Comparison of ENCODE assay signal across 21 cellular contexts in the genomic region with DNA sequence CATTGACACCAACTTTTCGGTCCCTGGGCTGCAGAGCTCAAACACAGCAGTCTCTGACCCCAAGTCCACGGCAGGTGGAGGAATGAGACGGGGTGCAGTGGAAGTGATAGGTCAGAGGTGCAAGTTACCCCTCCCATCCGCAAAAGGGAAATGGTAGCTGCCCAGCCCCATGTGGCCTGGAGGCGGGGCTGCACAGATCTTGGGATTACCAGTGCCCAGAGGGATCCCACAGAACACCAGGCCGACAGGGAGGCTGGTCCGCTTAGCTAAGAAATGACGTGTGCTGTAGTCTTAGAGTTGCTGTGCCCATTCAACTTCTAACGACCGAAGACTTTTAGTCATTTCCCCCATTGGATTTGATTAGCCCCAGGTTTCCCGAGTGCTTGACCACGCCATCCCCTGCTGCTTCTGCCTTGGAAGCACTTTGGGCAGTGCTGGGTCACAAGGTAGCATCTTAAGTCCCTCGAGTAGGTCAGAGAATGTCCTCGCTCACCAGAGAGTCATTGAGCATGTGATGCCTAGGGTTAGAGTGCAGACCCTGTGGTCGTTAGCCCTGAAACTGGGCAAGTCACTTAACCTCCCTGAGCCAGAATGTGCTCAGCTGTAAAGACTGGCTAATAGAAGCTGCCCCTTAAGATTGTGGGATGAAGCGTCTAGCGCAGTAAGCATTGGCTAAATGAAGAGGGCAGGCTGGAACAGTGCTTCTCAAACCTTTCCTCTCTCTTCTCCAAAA. TPM values are rescaled to one million over a fixed set of nuclear protein-coding genes. Genes with fewer than 3 reads are reported as not detected.
DNase-seq lines count a peak whose midpoint lies in the region; ATAC-seq, FAIRE-seq and TF ChIP-seq lines count a peak whose summit lies in the region.
"Had no signal": no experiment of that assay in that cellular context is flagged by ENCODE, and none has a peak within 500 bp of the region (broad histone marks: within the 10 kb centered on the region; RNA-seq: fewer than 3 reads in every experiment).

No MANE protein-coding gene starts in this region.

- H3K9me3 ChIP-seq in HUES6 (ENCODE audit: control insufficient read depth, insufficient read depth, low read depth, low read length): no peaks in the 10 kb centered on the region
- no peaks in the 10 kb centered on the region for H3K9me3 ChIP-seq in duodenal mucosa (ENCODE audit: control insufficient read depth in 1 of 2, low read length in 2 of 2)
- H3K9me3 ChIP-seq in mucosa of rectum (ENCODE audit: control insufficient read depth in 2 of 2, low read length in 2 of 2): no peaks in the 10 kb centered on the region
- no peaks in the 10 kb centered on the region for H3K9me3 ChIP-seq in small intestine (ENCODE audit: control insufficient read depth, low read depth)
- H3K9me3 ChIP-seq in lower lobe of right lung: no peaks in the 10 kb centered on the region
- H3K9me3 ChIP-seq: A549 had no signal

- WGBS in small intestine, 3 donors: 64 to 79% (median 73%) methylated on average over 17 of the region's 17 CpGs

- H3K4me1 ChIP-seq in HUES6 (ENCODE audit: control insufficient read depth, insufficient read depth, low read length): peaks cover 12% of the 10 kb centered on the region
- peaks cover 29 to 60% of the 10 kb centered on the region in 2 donors for H3K4me1 ChIP-seq in duodenal mucosa (ENCODE audit: control insufficient read depth in 1 of 2, insufficient read depth in 2 of 2, low read length in 2 of 2)
- peaks cover 10 to 24% of the 10 kb centered on the region in 2 donors for H3K4me1 ChIP-seq in mucosa of rectum (ENCODE audit: control insufficient read depth in 2 of 2, insufficient read depth in 2 of 2, low read length in 2 of 2)
- H3K4me1 ChIP-seq in small intestine (ENCODE audit: control insufficient read depth in 2 of 2, insufficient read depth in 1 of 2, low read depth in 1 of 2, low read length in 1 of 2): peaks cover 4 to 9% of the 10 kb centered on the region in 2 donors
- H3K4me1 ChIP-seq in lower lobe of right lung: no peaks in the 10 kb centered on the region
- H3K4me1 ChIP-seq: A549 had no signal

- DNase-seq in small intestine (no peak), NCI-H446 (lab: John Stamatoyannopoulos, UW) (no peak), lower lobe of right lung (no peak), C1 segment of cervical spinal cord (lab: John Stamatoyannopoulos, UW) (no peak)
- DNase-seq in activated CD8-positive, alpha-beta memory T cell treated with anti-CD3 and anti-CD28 coated beads, Interleukin-2, amount 50 U/mL, for 4 hours: no peak
- DNase-seq: CD4-positive, alpha-beta memory T cell; EL; NCI-H1417 treated with DMSO at 0.1 percent for 48 hours; NCI-H187 treated with DMSO at 0.1 percent for 48 hours; NCI-H2227 treated with DMSO at 0.1 percent for 48 hours; NCI-H524 treated with DMSO at 0.1 percent for 48 hours; PC-3 had no signal

- H3K27me3 ChIP-seq in HUES6 (ENCODE audit: control insufficient read depth, insufficient read depth, low read length): peaks cover 36% of the 10 kb centered on the region
- H3K27me3 ChIP-seq in duodenal mucosa (ENCODE audit: control insufficient read depth in 1 of 2, insufficient read depth in 2 of 2, low read length in 2 of 2): no peaks in the 10 kb centered on the region
- H3K27me3 ChIP-seq in mucosa of rectum (ENCODE audit: control insufficient read depth in 2 of 2, insufficient read depth in 2 of 2, low read length in 2 of 2): no peaks in the 10 kb centered on the region
- H3K27me3 ChIP-seq in small intestine (ENCODE audit: control insufficient read depth in 2 of 2, insufficient read depth in 2 of 2, low read length in 2 of 2): no peaks in the 10 kb centered on the region
- no peaks in the 10 kb centered on the region for H3K27me3 ChIP-seq in lower lobe of right lung (ENCODE audit: low read depth)

- intact Hi-C loops in lower lobe of right lung (cut with DNase I): no loop called here

- no peak for FAIRE-seq in small intestine (lab: Jason Lieb, UNC)
- FAIRE-seq: A549, GM12892, GM18507 had no signal

- ATAC-seq in lower lobe of right lung: no peak
- ATAC-seq: PC-3 had no signal

- no peak for TF ChIP-seq CTCF in lower lobe of right lung (IDR thresholded peaks at IDR 0.05)

- no peak overlapping the region for H3K27ac ChIP-seq in HUES6 (ENCODE audit: low read depth, low read length)
- peak overlapping the region; percentile 64 for H3K27ac ChIP-seq in duodenal mucosa (ENCODE audit: low read depth, low read length)
- H3K27ac ChIP-seq in mucosa of rectum (ENCODE audit: low read depth in 2 of 2, low read length in 2 of 2): peak overlapping the region; percentile 58 to 79
- H3K27ac ChIP-seq in small intestine (ENCODE audit: low read depth in 1 of 2, low read length in 1 of 2): peak overlapping the region; percentile 15 to 72
- no peak overlapping the region for H3K27ac ChIP-seq in lower lobe of right lung
- H3K27ac ChIP-seq: A549, KMS-11 had no signal

- H3K36me3 ChIP-seq in HUES6 (ENCODE audit: control insufficient read depth, insufficient read depth, low read length) (peaks cover 46% of the 10 kb centered on the region), duodenal mucosa (ENCODE audit: control insufficient read depth in 1 of 2, insufficient read depth in 2 of 2, low read length in 2 of 2) (peaks cover 9 to 43% of the 10 kb centered on the region in 2 donors), mucosa of rectum (ENCODE audit: control insufficient read depth in 2 of 2, insufficient read depth in 2 of 2, low read length in 2 of 2) (peaks cover 18 to 30% of the 10 kb centered on the region in 2 donors), small intestine (ENCODE audit: control insufficient read depth in 2 of 2, insufficient read depth in 2 of 2, low read length in 2 of 2) (peaks cover 2 to 7% of the 10 kb centered on the region in 2 donors), lower lobe of right lung (peaks cover 51% of the 10 kb centered on the region)

- H3K4me3 ChIP-seq in HUES6 (ENCODE audit: low read depth, low read length): peak overlapping the region; percentile 40; the same call in 1 of the 2 replicates
- peak overlapping the region; percentile 21 to 47 for H3K4me3 ChIP-seq in duodenal mucosa (ENCODE audit: low read depth in 1 of 2, low read length in 2 of 2)
- H3K4me3 ChIP-seq in mucosa of rectum (ENCODE audit: low read length in 2 of 2): peak overlapping the region; percentile 60 to 65
- no peak overlapping the region for H3K4me3 ChIP-seq in small intestine (ENCODE audit: low read depth in 1 of 2, low read length in 2 of 2)
- H3K4me3 ChIP-seq in lower lobe of right lung: no peak overlapping the region
- H3K4me3 ChIP-seq: A549 had no signal

- no peak overlapping the region for H3K9ac ChIP-seq in HUES6 (ENCODE audit: low read length)
- peak overlapping the region; percentile 28 to 48 for H3K9ac ChIP-seq in duodenal mucosa (ENCODE audit: low read depth in 1 of 2, low read length in 2 of 2)
- peak overlapping the region in 1 of 2 donors; percentile 14 for H3K9ac ChIP-seq in mucosa of rectum (ENCODE audit: low read depth in 1 of 2, low read length in 2 of 2)
- H3K9ac ChIP-seq: KMS-11 had no signal

RNA-seq across cellular contexts. Expression of a gene that starts 4.3 kb away (rescaled TPM):
- polyA plus RNA-seq in small intestine: 1 to 10 TPM in 2 of 3 donors, under 1 TPM in 1; 0.45 to 3.5 (median 3.2) TPM
- total RNA-seq in lower lobe of right lung: 0.86 TPM
- total RNA-seq: H4, PC-3, SK-MEL-5 had no signal

RNA-seq across cellular contexts. Expression of a gene that starts 9.6 kb away (rescaled TPM):
- polyA plus RNA-seq in small intestine: 10 to 100 TPM; 10.5 to 23.7 (median 10.8) TPM
- 12.6 TPM for total RNA-seq in lower lobe of right lung

RNA-seq across cellular contexts. Expression of a gene that starts 15.8 kb away (rescaled TPM):
- 1 to 10 TPM in 1 of 3 donors, under 1 TPM in 1, not detected in 1; 0.33 to 2.7 TPM for polyA plus RNA-seq in small intestine
- not detected for total RNA-seq in lower lobe of right lung
- total RNA-seq: PC-3, SK-MEL-5 had no signal

RNA-seq across cellular contexts. Expression of a gene that starts 54.9 kb away (rescaled TPM):
- polyA plus RNA-seq in small intestine: 10 to 100 TPM; 47.9 to 99.8 (median 61.6) TPM
- 58.1 TPM for total RNA-seq in lower lobe of right lung

Comparison
In these comparisons a context has a peak if more than half of its experiments do, and no peak if none do; other contexts are left out.
1. H3K27ac ChIP-seq: peak in duodenal mucosa (single experiment), mucosa of rectum (2 of 2) and small intestine (2 of 2); none in HUES6 (single experiment) and lower lobe of right lung (single experiment).
2. H3K4me3 ChIP-seq: peak in HUES6 (single experiment), duodenal mucosa (2 of 2) and mucosa of rectum (2 of 2); none in small intestine (0 of 2) and lower lobe of right lung (single experiment).